Comparison of ENCODE assay signal across 7 cellular contexts in the genomic region with DNA sequence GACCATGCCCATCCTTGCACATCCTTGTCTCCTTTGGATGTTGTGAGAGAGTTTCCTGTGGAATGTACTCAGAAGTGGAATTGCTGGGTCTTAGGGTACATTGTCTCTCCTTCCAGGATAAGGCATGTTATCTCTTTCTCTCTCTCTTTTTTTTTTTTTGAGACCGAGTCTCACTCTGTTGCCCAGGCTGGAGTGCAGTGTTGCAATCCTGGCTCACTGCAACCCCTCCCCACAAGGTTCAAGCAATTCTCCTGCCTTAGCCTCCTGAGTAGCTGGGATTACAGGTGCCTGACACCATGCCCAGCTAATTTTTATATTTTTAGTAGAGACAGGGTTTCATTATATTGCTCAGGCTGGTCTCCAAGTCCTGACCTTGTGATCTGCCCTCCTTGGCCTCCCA. TPM values are rescaled to one million over a fixed set of nuclear protein-coding genes. Genes with fewer than 3 reads are reported as not detected.
DNase-seq lines count a peak whose midpoint lies in the region; ATAC-seq, FAIRE-seq and TF ChIP-seq lines count a peak whose summit lies in the region.
"Not testable (repeated sequence)": the region's sequence is repeated elsewhere in the genome, so short reads cannot be mapped to it uniquely, and the experiment has no call there.

No MANE protein-coding gene starts in this region.

- not testable (repeated sequence) for H3K27ac ChIP-seq in BLaER1 treated with 17β-estradiol and CSF1 and Interleukin-3, amounts not matched to agents 10 nM and 100 nM; CD8-positive, alpha-beta memory T cell (ENCODE audit: low read depth, low read length); GM12878 (ENCODE audit: control insufficient read depth, insufficient read depth); endodermal cell (ENCODE audit: low read depth, low read length)
- H3K27ac ChIP-seq in neutrophil: peak overlapping the region; percentile 63

- POLR2A ChIA-PET in CD8-positive, alpha-beta memory T cell (lab: Charles Lee); T-cell (lab: Charles Lee): not testable (repeated sequence)
- POLR2A ChIA-PET in GM12878 (lab: Charles Lee): interaction anchor here (0.7 to 9.7 kb wide), 3 partner anchors 9 to 20 kb away, joined by 3 to 120 read pairs (median 6); no protein-coding TSS in a partner anchor

- CTCF ChIA-PET in CD8-positive, alpha-beta memory T cell (lab: Charles Lee); T-cell (lab: Charles Lee): not testable (repeated sequence)
- CTCF ChIA-PET in GM12878 (lab: Yijun Ruan, JAX): interaction anchor here (1.2 to 2.9 kb wide), 2 partner anchors 11 to 106 kb away, joined by 3 to 13 read pairs; no protein-coding TSS in a partner anchor

- ATAC-seq in T-cell (replicated peaks in 1 of 4); activated T-cell treated with anti-CD3 and anti-CD28 coated beads, Interleukin-2, amount 50 U/mL, for 72 hours (replicated peaks in 1 of 2); GM12878: not testable (repeated sequence)

- TF ChIP-seq POLR2A in GM12878 (IDR thresholded peaks at IDR 0.05; ENCODE audit: low read depth, low read length): not testable (repeated sequence)

- H3K27me3 Mint-ChIP-seq in CD8-positive, alpha-beta memory T cell; T-cell; activated T-cell treated with anti-CD3 and anti-CD28 coated beads, Interleukin-2, amount 50 U/mL, for 72 hours (ENCODE audit: low read depth); endodermal cell (ENCODE audit: insufficient read depth): not testable (repeated sequence)

- DNase-seq in CD8-positive, alpha-beta memory T cell; T-cell; activated T-cell treated with anti-CD3 and anti-CD28 coated beads, Interleukin-2, amount 50 U/mL, for 72 hours; GM12878 (ENCODE audit: low read depth, low spot score): not testable (repeated sequence)
- DNase-seq in endodermal cell: peak; percentile 16

- not testable (repeated sequence) for FAIRE-seq in GM12878 (lab: Jason Lieb, UNC)

- H4K20me1 ChIP-seq in BLaER1 treated with 17β-estradiol and CSF1 and Interleukin-3, amounts not matched to agents 10 nM and 100 nM: peaks cover 62 to 97% (median 95%) of the 10 kb centered on the region in 11 experiments
- H4K20me1 ChIP-seq in GM12878 (ENCODE audit: control insufficient read depth, insufficient read depth): not testable (repeated sequence)

- not testable (repeated sequence) for H2AFZ ChIP-seq in GM12878 (ENCODE audit: control insufficient read depth, low read depth, low read length)

- H3K79me2 ChIP-seq in GM12878 (ENCODE audit: control insufficient read depth, insufficient read depth, low read length): peaks cover 91% of the 10 kb centered on the region

- 100% methylated on average over 1 of the region's 1 CpG for WGBS in GM12878 (ENCODE audit: insufficient coverage, insufficient replicate concordance, low lambda C conversion rate, missing lambda C conversion rate)
- 96 to 100% methylated on average over 1 of the region's 1 CpG for WGBS in endodermal cell (ENCODE audit: insufficient coverage in 1 of 2, insufficient read length in 1 of 2), 2 experiments

- peak overlapping the region in 8 of 11 experiments; percentile 8 to 57 (median 19); a peak in 10 of 22 replicates for H3K4me2 ChIP-seq in BLaER1 treated with 17β-estradiol and CSF1 and Interleukin-3, amounts not matched to agents 10 nM and 100 nM
- peak overlapping the region; percentile 68; the same call in 1 of the 2 replicates for H3K4me2 ChIP-seq in GM12878 (ENCODE audit: control insufficient read depth, insufficient read depth)

- not testable (repeated sequence) for TF ChIP-seq EP300 in GM12878 (IDR thresholded peaks at IDR 0.05; ENCODE audit: borderline replicate concordance in 1 of 2, control insufficient read depth in 1 of 2, low read depth in 2 of 2, low read length in 2 of 2)

- peaks cover 39 to 89% (median 58%) of the 10 kb centered on the region in 10 experiments for H3K4me1 ChIP-seq in BLaER1 treated with 17β-estradiol and CSF1 and Interleukin-3, amounts not matched to agents 10 nM and 100 nM
- H3K4me1 ChIP-seq in CD8-positive, alpha-beta memory T cell (ENCODE audit: insufficient read depth, low read length): peaks cover 81% of the 10 kb centered on the region
- H3K4me1 ChIP-seq in GM12878 (ENCODE audit: control insufficient read depth, insufficient read depth, low read length): peaks cover 20% of the 10 kb centered on the region; the same call in 1 of the 2 replicates
- H3K4me1 ChIP-seq in endodermal cell (ENCODE audit: control insufficient read depth, insufficient read depth, low read length): not testable (repeated sequence)
- H3K4me1 ChIP-seq in neutrophil (ENCODE audit: control insufficient read depth in 1 of 2, insufficient read depth in 1 of 2, low read depth in 1 of 2, low read length in 1 of 2): peaks cover 56 to 64% of the 10 kb centered on the region in 2 experiments

- H3K4me1 Mint-ChIP-seq in CD8-positive, alpha-beta memory T cell: peaks cover 69 to 86% (median 84%) of the 10 kb centered on the region in 3 donors
- H3K4me1 Mint-ChIP-seq in T-cell (peaks cover 85 to 93% (median 91%) of the 10 kb centered on the region in 3 donors), endodermal cell (peaks cover 24% of the 10 kb centered on the region)
- H3K4me1 Mint-ChIP-seq in activated T-cell treated with anti-CD3 and anti-CD28 coated beads, Interleukin-2, amount 50 U/mL, for 72 hours (ENCODE audit: low read depth): peaks cover 85% of the 10 kb centered on the region

- not testable (repeated sequence) for H3K4me3 Mint-ChIP-seq in CD8-positive, alpha-beta memory T cell; activated T-cell treated with anti-CD3 and anti-CD28 coated beads, Interleukin-2, amount 50 U/mL, for 72 hours; endodermal cell
- peak overlapping the region in 1 of 3 donors; percentile 92 for H3K4me3 Mint-ChIP-seq in T-cell

- RAD21 ChIA-PET in GM12878 (lab: Charles Lee; ENCODE audit: unreplicated experiment): interaction anchor here (0.6 to 7.6 kb wide), 3 partner anchors 10 to 579 kb away, joined by 4 to 119 read pairs (median 4); no protein-coding TSS in a partner anchor

- H3K9ac ChIP-seq in BLaER1 treated with 17β-estradiol and CSF1 and Interleukin-3, amounts not matched to agents 10 nM and 100 nM; GM12878 (ENCODE audit: control insufficient read depth, insufficient read depth, low read length); endodermal cell (ENCODE audit: extremely low read depth, low read length, poor library complexity, severe bottlenecking): not testable (repeated sequence)

- H3K9me3 Mint-ChIP-seq in CD8-positive, alpha-beta memory T cell; T-cell; activated T-cell treated with anti-CD3 and anti-CD28 coated beads, Interleukin-2, amount 50 U/mL, for 72 hours; endodermal cell: not testable (repeated sequence)

- not testable (repeated sequence) for TF ChIP-seq CTCF in GM12878 (IDR thresholded peaks at IDR 0.05 in 2 of 3, conservative IDR thresholded peaks at IDR 0.05 in 1 of 3; ENCODE audit: control insufficient read depth in 2 of 3, extremely low read depth in 1 of 3, insufficient read depth in 1 of 3, low read depth in 3 of 3, low read length in 3 of 3); endodermal cell (conservative IDR thresholded peaks at IDR 0.05); neutrophil (IDR thresholded peaks at IDR 0.05)

- not testable (repeated sequence) for H3K9me3 ChIP-seq in BLaER1 treated with 17β-estradiol and CSF1 and Interleukin-3, amounts not matched to agents 10 nM and 100 nM (replicated peaks in 1 of 11); CD8-positive, alpha-beta memory T cell (ENCODE audit: low read length); GM12878 (replicated peaks; ENCODE audit: control insufficient read depth, insufficient read depth, low read length); endodermal cell (ENCODE audit: control insufficient read depth, low read length); neutrophil

- not testable (repeated sequence) for H3K4me3 ChIP-seq in BLaER1 treated with 17β-estradiol and CSF1 and Interleukin-3, amounts not matched to agents 10 nM and 100 nM; CD8-positive, alpha-beta memory T cell (ENCODE audit: low read length); endodermal cell (ENCODE audit: low read length); neutrophil (ENCODE audit: low read depth in 1 of 2, low read length in 1 of 2)
- peak overlapping the region; percentile 17; the same call in 1 of the 2 replicates for H3K4me3 ChIP-seq in GM12878

- H3K36me3 ChIP-seq in BLaER1 treated with 17β-estradiol and CSF1 and Interleukin-3, amounts not matched to agents 10 nM and 100 nM: peaks cover 12 to 85% (median 39%) of the 10 kb centered on the region in 11 experiments
- not testable (repeated sequence) for H3K36me3 ChIP-seq in CD8-positive, alpha-beta memory T cell (ENCODE audit: insufficient read depth, low read length); GM12878 (ENCODE audit: control insufficient read depth in 2 of 2, insufficient read depth in 2 of 2, low read length in 1 of 2); neutrophil
- H3K36me3 ChIP-seq in endodermal cell (ENCODE audit: control insufficient read depth, insufficient read depth, low read length): peaks cover 52% of the 10 kb centered on the region

- not testable (repeated sequence) for TF ChIP-seq RAD21 in GM12878 (IDR thresholded peaks at IDR 0.05; ENCODE audit: insufficient read depth, low read depth, low read length)

- intact Hi-C loops in GM12878 (cut with micrococcal nuclease; ENCODE audit: unreplicated experiment): not testable (repeated sequence)

- not testable (repeated sequence) for BruUV-seq in GM12878 (replicated peaks; lab: Mats Ljungman, UMichigan)

- peak overlapping the region in 7 of 8 donors; percentile 66 to 93 (median 75) for H3K27ac Mint-ChIP-seq in CD8-positive, alpha-beta memory T cell
- peak overlapping the region; percentile 76 to 87 for H3K27ac Mint-ChIP-seq in T-cell
- peak overlapping the region; percentile 47 for H3K27ac Mint-ChIP-seq in activated T-cell treated with anti-CD3 and anti-CD28 coated beads, Interleukin-2, amount 50 U/mL, for 72 hours
- not testable (repeated sequence) for H3K27ac Mint-ChIP-seq in endodermal cell

- H3K27me3 ChIP-seq in BLaER1 treated with 17β-estradiol and CSF1 and Interleukin-3, amounts not matched to agents 10 nM and 100 nM; CD8-positive, alpha-beta memory T cell (ENCODE audit: insufficient read depth, low read length, poor library complexity, severe bottlenecking); GM12878 (replicated peaks in 1 of 2; ENCODE audit: control insufficient read depth in 2 of 2, insufficient read depth in 2 of 2, low read length in 1 of 2); endodermal cell (ENCODE audit: control insufficient read depth, insufficient read depth, low read length, poor library complexity, severe bottlenecking); neutrophil: not testable (repeated sequence)

- SMC1A ChIA-PET in GM12878 (lab: Charles Lee; ENCODE audit: uncharacterized antibody, unreplicated experiment): interaction anchor here (0.9 to 6.8 kb wide), 5 partner anchors 8 to 106 kb away, joined by 3 to 53 read pairs (median 4); no protein-coding TSS in a partner anchor

- H3K36me3 Mint-ChIP-seq in CD8-positive, alpha-beta memory T cell: peaks cover 0 to 19% (median 0%) of the 10 kb centered on the region in 3 donors
- peaks cover 17% of the 10 kb centered on the region for H3K36me3 Mint-ChIP-seq in T-cell
- peaks cover 2 to 31% of the 10 kb centered on the region in 2 donors for H3K36me3 Mint-ChIP-seq in activated T-cell treated with anti-CD3 and anti-CD28 coated beads, Interleukin-2, amount 50 U/mL, for 72 hours (ENCODE audit: insufficient read depth in 2 of 2)
- peaks cover 50% of the 10 kb centered on the region for H3K36me3 Mint-ChIP-seq in endodermal cell (ENCODE audit: low read depth)

- in situ Hi-C loops in GM12878 (cut with MboI): not testable (repeated sequence)

RNA-seq across cellular contexts. Expression of gene MAP2K1, which starts 6.3 kb away (rescaled TPM):
- total RNA-seq in CD8-positive, alpha-beta memory T cell: 10 to 100 TPM; 69.2 to 72.2 TPM
- polyA plus RNA-seq in CD8-positive, alpha-beta memory T cell: 45.3 TPM
- total RNA-seq in T-cell: 10 to 100 TPM; 38.7 to 62.8 (median 49.4) TPM
- 10 to 100 TPM; 83.3 to 98.1 TPM for total RNA-seq in activated T-cell treated with anti-CD3 and anti-CD28 coated beads, Interleukin-2, amount 50 U/mL, for 72 hours
- total RNA-seq in GM12878 (2013; cell fraction: nucleolus; rRNA removed): 57.1 and 60.7 TPM in 2 replicates
- total RNA-seq in GM12878 (2014; rRNA removed): 50.0 and 55.5 TPM in 2 replicates
- 28.1 and 30.1 TPM in 2 replicates for total RNA-seq in GM12878 (2014; rRNA removed; fragmentation: Illumina TruSeq; extraction: Trizol)
- 66.1 and 68.9 TPM in 2 replicates for total RNA-seq in GM12878 (2021)
- polyA plus RNA-seq in GM12878 (2011; ENCODE audit: low read depth): 43.7 TPM
- polyA plus RNA-seq in GM12878 (2011; rRNA removed): 101 and 112 TPM in 2 replicates
- 60.8 and 86.0 TPM in 2 replicates for polyA plus RNA-seq in GM12878 (2011; cell fraction: cytosol; rRNA removed)
- polyA plus RNA-seq in GM12878 (2011; cell fraction: nucleus; rRNA removed): 40.4 and 44.1 TPM in 2 replicates
- polyA plus RNA-seq in GM12878 (2012): 54.2 and 71.2 TPM in 2 replicates
- 41.6 and 47.2 TPM in 2 replicates for polyA plus RNA-seq in GM12878 (2014; fragmentation: Illumina TruSeq; extraction: Trizol)
- 10 to 100 TPM; 11.2 to 17.7 TPM for polyA plus RNA-seq in GM12878 (2014; fragmentation: Nextera tagmentation; extraction: Ambion mirVana)
- polyA plus RNA-seq in GM12878 (2014; rRNA removed): 62.1 and 63.2 TPM in 2 replicates
- polyA plus RNA-seq in GM12878 (2016; fragmentation: Nextera tagmentation; extraction: Ambion mirVana): 10 to 100 TPM; 72.8 to 79.4 TPM
- polyA minus RNA-seq in GM12878 (2011; rRNA and poly(A)+ RNA removed): 37.0 and 45.6 TPM in 2 replicates
- polyA minus RNA-seq in GM12878 (2011; cell fraction: cytosol; rRNA and poly(A)+ RNA removed): 15.0 and 16.3 TPM in 2 replicates
- polyA minus RNA-seq in GM12878 (2011; cell fraction: nucleus; rRNA and poly(A)+ RNA removed): 17.0 and 21.6 TPM in 2 replicates
- total RNA-seq in endodermal cell: 10 to 100 TPM; 73.7 to 81.2 TPM
- 50.6 TPM for polyA plus RNA-seq in endodermal cell (2013, experiment 1 of 2)
- 49.3 TPM for polyA plus RNA-seq in endodermal cell (2013, experiment 2 of 2)

RNA-seq across cellular contexts. Expression of gene TIPIN, which starts 36.6 kb away (rescaled TPM):
- total RNA-seq in CD8-positive, alpha-beta memory T cell: 10 to 100 TPM; 58.9 to 63.7 TPM
- polyA plus RNA-seq in CD8-positive, alpha-beta memory T cell: 9.1 TPM
- total RNA-seq in T-cell (1 to 10 TPM; 3.6 to 8.4 (median 6.6) TPM), GM12878 (2014; rRNA removed) (26.7 and 29.3 TPM in 2 replicates), GM12878 (2014; rRNA removed; fragmentation: Illumina TruSeq; extraction: Trizol) (37.7 and 41.1 TPM in 2 replicates), GM12878 (2021) (26.2 and 30.3 TPM in 2 replicates), endodermal cell (10 to 100 TPM; 19.7 to 25.5 TPM)
- total RNA-seq in activated T-cell treated with anti-CD3 and anti-CD28 coated beads, Interleukin-2, amount 50 U/mL, for 72 hours: 10 to 100 TPM; 22.9 to 35.8 TPM
- total RNA-seq in GM12878 (2013; cell fraction: nucleolus; rRNA removed): 45.4 TPM in 2 replicates
- 11.7 TPM for polyA plus RNA-seq in GM12878 (2011; ENCODE audit: low read depth)
- polyA plus RNA-seq in GM12878 (2011; rRNA removed) (21.1 and 32.4 TPM in 2 replicates), GM12878 (2014; fragmentation: Illumina TruSeq; extraction: Trizol) (53.1 and 71.8 TPM in 2 replicates), GM12878 (2014; fragmentation: Nextera tagmentation; extraction: Ambion mirVana) (10 to 100 TPM; 52.8 to 59.2 TPM), GM12878 (2014; rRNA removed) (23.3 and 28.5 TPM in 2 replicates), GM12878 (2016; fragmentation: Nextera tagmentation; extraction: Ambion mirVana) (10 to 100 TPM; 62.8 to 69.2 TPM)
- polyA plus RNA-seq in GM12878 (2011; cell fraction: cytosol; rRNA removed): 8.6 and 10.2 TPM in 2 replicates
- polyA plus RNA-seq in GM12878 (2011; cell fraction: nucleus; rRNA removed): 9.0 and 12.8 TPM in 2 replicates
- 16.4 and 18.7 TPM in 2 replicates for polyA plus RNA-seq in GM12878 (2012)
- polyA minus RNA-seq in GM12878 (2011; rRNA and poly(A)+ RNA removed): 9.5 and 16.7 TPM in 2 replicates
- polyA minus RNA-seq in GM12878 (2011; cell fraction: cytosol; rRNA and poly(A)+ RNA removed): 4.9 and 12.9 TPM in 2 replicates
- polyA minus RNA-seq in GM12878 (2011; cell fraction: nucleus; rRNA and poly(A)+ RNA removed): 6.0 and 12.4 TPM in 2 replicates
- polyA plus RNA-seq in endodermal cell (2013, experiment 1 of 2): 21.3 TPM
- polyA plus RNA-seq in endodermal cell (2013, experiment 2 of 2): 22.4 TPM
